1 cellular context compared by ENCODE assay signal in genomic region chr1:181161170-181161870, GRCh38.
TF ChIP-seq lines count a peak whose summit lies in the region.

No MANE protein-coding gene starts in this region.

TF ChIP-seq in IMR-90, 13 proteins besides CTCF, POLR2A, EP300 and RAD21 (continued from another document):
- TF ChIP-seq MAFK (IDR thresholded peaks at IDR 0.05; ENCODE audit: low read depth, low read length) (no peak), CEBPB (IDR thresholded peaks at IDR 0.05; ENCODE audit: low read depth, low read length) (no peak), NFE2L2 (IDR thresholded peaks at IDR 0.05; ENCODE audit: low read depth, low read length) (no peak), USF2 (IDR thresholded peaks at IDR 0.05; ENCODE audit: low read depth, low read length) (peak; percentile 66; the same call in 1 of the 2 replicates), MXI1 (IDR thresholded peaks at IDR 0.05; ENCODE audit: borderline replicate concordance, low read depth, low read length) (no peak)
